ENCODE assay signal across 30 cellular contexts in genomic region chr16:5640883-5641282, GRCh38.
"Had no signal": no experiment of that assay in that cellular context is flagged by ENCODE, and none has a peak within 500 bp of the region (broad histone marks: within the 10 kb centered on the region; RNA-seq: fewer than 3 reads in every experiment).

No MANE protein-coding gene starts in this region.

- H3K27me3 ChIP-seq: ovary, suprapubic skin, testis, transverse colon, upper lobe of right lung, uterus had no signal

- H2AFZ ChIP-seq: parathyroid adenoma had no signal

- H3K9me3 ChIP-seq: ovary, psoas muscle, suprapubic skin, testis, tibial artery, transverse colon, upper lobe of right lung, uterus had no signal

- H3K36me3 ChIP-seq: ovary, spleen, suprapubic skin, tibial artery, transverse colon, upper lobe of right lung, uterus had no signal

- H3K36me3 Mint-ChIP-seq: naive thymus-derived CD8-positive, alpha-beta T cell; natural killer cell treated with Interleukin-12 subunit alpha and Interleukin-12 subunit beta and Interleukin-15 and Interleukin-18, amount 100 ng/mL, for 72 hours; stimulated activated memory B cell treated with anti-CD40 and anti-IgM and Interleukin-4, amounts not matched to agents 10 μg/mL and 1 μg/mL and 100 μg/mL, for 72 hours had no signal

- H3K4me3 ChIP-seq: ovary, psoas muscle, skin epidermis, smooth muscle cell, spleen, suprapubic skin, testis, tibial artery, transverse colon, upper lobe of right lung, uterus had no signal

- H3K27ac Mint-ChIP-seq: naive thymus-derived CD8-positive, alpha-beta T cell; natural killer cell treated with Interleukin-12 subunit alpha and Interleukin-12 subunit beta and Interleukin-15 and Interleukin-18, amount 100 ng/mL, for 72 hours; nephron progenitor cell; stimulated activated memory B cell treated with anti-CD40 and anti-IgM and Interleukin-4, amounts not matched to agents 10 μg/mL and 1 μg/mL and 100 μg/mL, for 72 hours; stimulated activated naive CD8-positive, alpha-beta T cell treated with anti-CD3 and anti-CD28 coated beads, Interleukin-15, amount 100 ng/mL, for 72 hours had no signal

- H3K4me3 Mint-ChIP-seq: naive thymus-derived CD8-positive, alpha-beta T cell; natural killer cell treated with Interleukin-12 subunit alpha and Interleukin-12 subunit beta and Interleukin-15 and Interleukin-18, amount 100 ng/mL, for 72 hours; nephron progenitor cell; neural crest cell; stimulated activated memory B cell treated with anti-CD40 and anti-IgM and Interleukin-4, amounts not matched to agents 10 μg/mL and 1 μg/mL and 100 μg/mL, for 72 hours; stimulated activated naive CD8-positive, alpha-beta T cell treated with anti-CD3 and anti-CD28 coated beads, Interleukin-15, amount 100 ng/mL, for 72 hours had no signal

- H3K4me1 ChIP-seq: parathyroid adenoma, psoas muscle, spleen, suprapubic skin, testis, tibial artery, transverse colon, upper lobe of right lung, uterus had no signal

- H3K9me3 Mint-ChIP-seq: nephron progenitor cell, neural crest cell had no signal

- H3K4me2 ChIP-seq: smooth muscle cell had no signal

- H3K4me1 Mint-ChIP-seq: neural crest cell; stimulated activated memory B cell treated with anti-CD40 and anti-IgM and Interleukin-4, amounts not matched to agents 10 μg/mL and 1 μg/mL and 100 μg/mL, for 72 hours; stimulated activated naive CD8-positive, alpha-beta T cell treated with anti-CD3 and anti-CD28 coated beads, Interleukin-15, amount 100 ng/mL, for 72 hours had no signal

- H3K79me2 ChIP-seq: parathyroid adenoma had no signal

- H3K9ac ChIP-seq: parathyroid adenoma had no signal

- H3K27ac ChIP-seq: ovary, parathyroid adenoma, psoas muscle, skin epidermis, spleen, suprapubic skin, testis, tibial artery, transverse colon, upper lobe of right lung, uterus had no signal

- DNase-seq: naive thymus-derived CD8-positive, alpha-beta T cell; nephron progenitor cell; occipital lobe; ovary; posterior cingulate gyrus; psoas muscle; right cardiac atrium; spleen; stimulated activated CD4-positive, alpha-beta T cell treated with anti-CD3 and anti-CD28 coated beads, Interleukin-12 subunit alpha, Interleukin-12 subunit beta, amount 100 ng/mL, for 4 hours; stimulated activated CD4-positive, alpha-beta T cell treated with anti-CD3 and anti-CD28 coated beads, Interleukin-1b, Interleukin-23, amount 100 ng/mL, for 48 hours; stimulated activated CD4-positive, alpha-beta T cell treated with anti-CD3 and anti-CD28 coated beads, Interleukin-4, amount 100 ng/mL, for 1 hour; stimulated activated CD4-positive, alpha-beta T cell treated with anti-CD3 and anti-CD28 coated beads, Interleukin-4, amount 100 ng/mL, for 4 hours; stimulated activated CD8-positive, alpha-beta memory T cell treated with anti-CD3 and anti-CD28 coated beads, Interleukin-4, amount 100 ng/mL, for 48 hours; stimulated activated naive CD4-positive, alpha-beta T cell; stimulated activated naive CD8-positive, alpha-beta T cell treated with anti-CD3 and anti-CD28 coated beads, Interleukin-15, amount 100 ng/mL, for 72 hours; stimulated activated naive CD8-positive, alpha-beta T cell treated with anti-CD3 and anti-CD28 coated beads, Interleukin-15, Interleukin-2, amounts not matched to agents 100 U/mL and 50 U/mL, for 24 hours; substantia nigra; testis; tibial artery; transverse colon; upper lobe of right lung; uterus had no signal

- H3K27me3 Mint-ChIP-seq: stimulated activated memory B cell treated with anti-CD40 and anti-IgM and Interleukin-4, amounts not matched to agents 10 μg/mL and 1 μg/mL and 100 μg/mL, for 72 hours; stimulated activated naive CD8-positive, alpha-beta T cell treated with anti-CD3 and anti-CD28 coated beads, Interleukin-15, amount 100 ng/mL, for 72 hours had no signal

- ATAC-seq: naive thymus-derived CD8-positive, alpha-beta T cell; psoas muscle; right cardiac atrium; sciatic nerve; stimulated activated memory B cell treated with anti-CD40 and anti-IgM and Interleukin-4, amounts not matched to agents 10 μg/mL and 1 μg/mL and 100 μg/mL, for 72 hours; stimulated activated naive CD8-positive, alpha-beta T cell treated with anti-CD3 and anti-CD28 coated beads, Interleukin-15, amount 100 ng/mL, for 72 hours; stimulated activated naive CD8-positive, alpha-beta T cell treated with anti-CD3 and anti-CD28 coated beads, Interleukin-15, Interleukin-2, amounts not matched to agents 100 U/mL and 50 U/mL, for 24 hours; upper lobe of right lung had no signal
